Comparison of ENCODE assay signal across 5 cellular contexts in genomic region chr22:25979968-25980367, GRCh38.
"Had no signal": no experiment of that assay in that cellular context is flagged by ENCODE, and none has a peak within 500 bp of the region (broad histone marks: within the 10 kb centered on the region; RNA-seq: fewer than 3 reads in every experiment).

No MANE protein-coding gene starts in this region.

- DNase-seq: IMR-90, KBM-7 had no signal

- H3K27ac ChIP-seq: HL-60 had no signal

- ATAC-seq: HepG2, K562 had no signal

- H3K4me3 ChIP-seq: K562 had no signal
